1 cellular context compared by ENCODE assay signal in the genomic region with DNA sequence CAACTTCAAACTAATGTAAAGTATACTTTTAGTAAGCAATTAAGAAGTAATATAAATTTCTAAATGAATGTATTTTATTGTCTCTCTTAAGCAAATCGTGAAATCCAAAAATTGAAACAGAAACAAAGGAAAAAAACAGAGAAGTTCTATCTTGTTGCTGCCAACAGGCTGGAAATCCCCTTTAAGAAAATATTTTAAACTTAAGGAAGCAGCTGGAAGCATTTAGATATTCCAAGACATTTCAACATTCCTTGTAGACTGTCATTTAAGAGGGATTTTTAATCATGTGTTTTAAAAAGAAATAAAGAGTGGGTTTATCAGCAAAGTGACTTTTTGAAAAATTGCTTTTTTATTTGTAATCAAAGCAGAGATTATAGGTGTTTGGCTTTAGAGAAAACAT.
TF ChIP-seq lines count a peak whose summit lies in the region.

No MANE protein-coding gene starts in this region.

TF ChIP-seq in SK-N-SH, 30 proteins besides CTCF, POLR2A, EP300 and RAD21 (continued from another document):
- TF ChIP-seq, protein P1, sequence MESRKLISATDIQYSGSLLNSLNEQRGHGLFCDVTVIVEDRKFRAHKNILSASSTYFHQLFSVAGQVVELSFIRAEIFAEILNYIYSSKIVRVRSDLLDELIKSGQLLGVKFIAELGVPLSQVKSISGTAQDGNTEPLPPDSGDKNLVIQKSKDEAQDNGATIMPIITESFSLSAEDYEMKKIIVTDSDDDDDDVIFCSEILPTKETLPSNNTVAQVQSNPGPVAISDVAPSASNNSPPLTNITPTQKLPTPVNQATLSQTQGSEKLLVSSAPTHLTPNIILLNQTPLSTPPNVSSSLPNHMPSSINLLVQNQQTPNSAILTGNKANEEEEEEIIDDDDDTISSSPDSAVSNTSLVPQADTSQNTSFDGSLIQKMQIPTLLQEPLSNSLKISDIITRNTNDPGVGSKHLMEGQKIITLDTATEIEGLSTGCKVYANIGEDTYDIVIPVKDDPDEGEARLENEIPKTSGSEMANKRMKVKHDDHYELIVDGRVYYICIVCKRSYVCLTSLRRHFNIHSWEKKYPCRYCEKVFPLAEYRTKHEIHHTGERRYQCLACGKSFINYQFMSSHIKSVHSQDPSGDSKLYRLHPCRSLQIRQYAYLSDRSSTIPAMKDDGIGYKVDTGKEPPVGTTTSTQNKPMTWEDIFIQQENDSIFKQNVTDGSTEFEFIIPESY (IDR thresholded peaks at IDR 0.05; ENCODE audit: borderline replicate concordance, low read depth): no peak
- no peak for TF ChIP-seq FOXM1 (IDR thresholded peaks at IDR 0.05; ENCODE audit: low read depth)
- no peak for TF ChIP-seq RFX5 (IDR thresholded peaks at IDR 0.05; ENCODE audit: low read length)
- no peak for TF ChIP-seq MEF2A (IDR thresholded peaks at IDR 0.05; ENCODE audit: borderline replicate concordance, low read depth)
- no peak for TF ChIP-seq NRF1 (IDR thresholded peaks at IDR 0.05; ENCODE audit: low read depth, low read length)
- TF ChIP-seq ELF1 (IDR thresholded peaks at IDR 0.05): no peak
TF ChIP-seq in SK-N-SH: peak in this region for 0.
